ENCODE assay signal across 1 cellular context in the genomic region with DNA sequence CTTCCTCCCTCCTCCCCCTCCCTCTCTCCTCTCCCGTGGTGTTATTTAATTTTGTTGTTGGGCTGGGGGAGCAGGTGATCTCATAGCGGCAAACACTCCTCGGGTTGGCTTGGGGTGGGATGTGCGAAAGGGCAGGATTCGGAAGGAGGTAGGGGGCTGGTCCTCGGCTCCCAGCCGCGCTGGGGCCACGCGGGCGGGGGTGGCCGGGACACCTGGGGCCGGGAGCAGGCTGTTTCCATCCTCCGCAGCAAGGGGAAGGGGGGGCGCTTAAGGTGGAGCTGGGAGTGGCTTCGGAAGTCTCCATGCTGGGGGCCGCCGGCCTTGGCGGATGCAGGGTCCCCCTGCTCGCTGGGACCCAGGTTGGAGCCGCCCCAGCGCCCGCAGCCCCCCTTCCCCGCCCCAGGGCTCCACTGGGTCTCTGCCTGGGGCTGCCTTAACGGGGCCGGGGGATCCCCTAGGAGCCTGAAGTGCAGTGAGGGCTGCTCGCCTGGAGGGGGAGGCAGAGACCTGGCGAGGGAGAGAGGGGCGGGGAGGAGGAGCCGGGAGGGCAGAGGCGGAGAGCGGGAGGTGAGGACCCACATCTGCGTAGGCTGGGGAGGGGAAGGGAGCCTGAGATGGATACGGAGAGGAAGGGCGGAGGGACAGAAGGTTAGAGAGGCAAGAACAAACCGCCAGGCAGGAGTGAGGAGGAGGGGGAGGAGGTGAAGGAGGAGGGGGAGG.
TF ChIP-seq lines count a peak whose summit lies in the region.

No MANE protein-coding gene starts in this region.

TF ChIP-seq in K562, 482 proteins besides CTCF, POLR2A, EP300 and RAD21 (continued from another document):
- TF ChIP-seq, protein P1, sequence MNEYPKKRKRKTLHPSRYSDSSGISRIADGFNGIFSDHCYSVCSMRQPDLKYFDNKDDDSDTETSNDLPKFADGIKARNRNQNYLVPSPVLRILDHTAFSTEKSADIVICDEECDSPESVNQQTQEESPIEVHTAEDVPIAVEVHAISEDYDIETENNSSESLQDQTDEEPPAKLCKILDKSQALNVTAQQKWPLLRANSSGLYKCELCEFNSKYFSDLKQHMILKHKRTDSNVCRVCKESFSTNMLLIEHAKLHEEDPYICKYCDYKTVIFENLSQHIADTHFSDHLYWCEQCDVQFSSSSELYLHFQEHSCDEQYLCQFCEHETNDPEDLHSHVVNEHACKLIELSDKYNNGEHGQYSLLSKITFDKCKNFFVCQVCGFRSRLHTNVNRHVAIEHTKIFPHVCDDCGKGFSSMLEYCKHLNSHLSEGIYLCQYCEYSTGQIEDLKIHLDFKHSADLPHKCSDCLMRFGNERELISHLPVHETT (CRISPR knock-in tag; conservative IDR thresholded peaks at IDR 0.05 in 1 of 2, IDR thresholded peaks at IDR 0.05 in 1 of 2): no peak
- TF ChIP-seq SMC3 (conservative IDR thresholded peaks at IDR 0.05; ENCODE audit: insufficient read depth, low read depth, low read length) (peak; percentile 78), ZNF263 (CRISPR knock-in tag; IDR thresholded peaks at IDR 0.05; ENCODE audit: borderline replicate concordance) (no peak), CBX8 (IDR thresholded peaks at IDR 0.05; ENCODE audit: borderline replicate concordance, extremely low read depth, low read depth, low read length, poor library complexity, severe bottlenecking) (no peak), NCOA2 (IDR thresholded peaks at IDR 0.05; ENCODE audit: partially characterized antibody in 2 of 2) (no peak), TOE1 (IDR thresholded peaks at IDR 0.05; ENCODE audit: borderline replicate concordance) (peak; percentile 96), TOE1 (CRISPR knock-in tag; IDR thresholded peaks at IDR 0.05; ENCODE audit: borderline replicate concordance, low read depth) (no peak), ATF2 (CRISPR knock-in tag; IDR thresholded peaks at IDR 0.05) (no peak), MAZ (CRISPR knock-in tag; conservative IDR thresholded peaks at IDR 0.05 in 1 of 2, IDR thresholded peaks at IDR 0.05 in 1 of 2) (peak; percentile 93 to 99), POLR2B (IDR thresholded peaks at IDR 0.05; ENCODE audit: low read depth, partially characterized antibody) (peak; percentile 9)
